ENCODE assay signal across 15 cellular contexts in genomic region chr2:106868199-106868598, GRCh38. TPM values are rescaled to one million over a fixed set of nuclear protein-coding genes. Genes with fewer than 3 reads are reported as not detected.
DNase-seq lines count a peak whose midpoint lies in the region; ATAC-seq, FAIRE-seq and TF ChIP-seq lines count a peak whose summit lies in the region.
"Had no signal": no experiment of that assay in that cellular context is flagged by ENCODE, and none has a peak within 500 bp of the region (broad histone marks: within the 10 kb centered on the region; RNA-seq: fewer than 3 reads in every experiment).

No MANE protein-coding gene starts in this region.

- H2BK5ac ChIP-seq in mesendoderm (ENCODE audit: low read length), result no peak overlapping the region

- H3K4ac ChIP-seq in mesendoderm (ENCODE audit: low read depth, low read length), result no peak overlapping the region

- H3K23ac ChIP-seq in mesendoderm (ENCODE audit: low read length), result no peak overlapping the region

- no peak overlapping the region for H4K8ac ChIP-seq in mesendoderm (ENCODE audit: low read depth, low read length)

- H3K4me3 ChIP-seq in astrocyte of the cerebellum (ENCODE audit: low read depth, low read length) (no peak overlapping the region), mesendoderm (ENCODE audit: low read length) (no peak overlapping the region)
- H3K4me3 ChIP-seq: mucosa of descending colon, upper lobe of right lung had no signal

- DNase-seq in D721Med (ENCODE audit: insufficient read length, low spot score), result no peak
- peak; percentile 13 for DNase-seq in HuH-7 (ENCODE audit: low spot score)
- DNase-seq in astrocyte of the cerebellum (ENCODE audit: low read depth), result no peak
- peak; percentile 61 for DNase-seq in mesendoderm
- DNase-seq in NCI-H2107 (lab: John Stamatoyannopoulos, UW), result no peak
- DNase-seq in NCI-H2227 treated with DMSO at 0.1 percent for 48 hours (lab: John Stamatoyannopoulos, UW), result no peak
- DNase-seq in omental fat pad (ENCODE audit: low spot score), result no peak
- DNase-seq: activated CD4-positive, alpha-beta memory T cell treated with anti-CD3 and anti-CD28 coated beads for 36 hours; activated naive CD4-positive, alpha-beta T cell treated with Interleukin-2 at 50 U/mL for 16 hours; effector CD4-positive, alpha-beta T cell; NCI-H1048; SW 1271; upper lobe of right lung had no signal

- TF ChIP-seq CTCF in D721Med (IDR thresholded peaks at IDR 0.05; ENCODE audit: insufficient read depth, missing control alignments) (peak; percentile 54), astrocyte of the cerebellum (IDR thresholded peaks at IDR 0.05; ENCODE audit: low read depth, low read length, missing control alignments) (peak; percentile 45), omental fat pad (IDR thresholded peaks at IDR 0.05) (no peak)

- no peak for FAIRE-seq in D721Med (lab: Jason Lieb, UNC)

- no peak overlapping the region for H2BK15ac ChIP-seq in mesendoderm (replicated peaks; ENCODE audit: low read depth)

- no peaks in the 10 kb centered on the region for H3K4me1 ChIP-seq in mesendoderm (ENCODE audit: control insufficient read depth, low read depth, low read length)
- H3K4me1 ChIP-seq: upper lobe of right lung had no signal

- H3K36me3 ChIP-seq in mesendoderm (ENCODE audit: control insufficient read depth, insufficient read depth, low read length), result no peaks in the 10 kb centered on the region
- H3K36me3 ChIP-seq: upper lobe of right lung had no signal

- H4K5ac ChIP-seq in mesendoderm (ENCODE audit: low read length), result no peak overlapping the region

- H2AK5ac ChIP-seq in mesendoderm (ENCODE audit: low read length), result no peak overlapping the region

- no peak overlapping the region for H3K9ac ChIP-seq in mesendoderm (ENCODE audit: low read length)

- in situ Hi-C loops in astrocyte of the cerebellum (cut with HindIII; ENCODE audit: low sequenced_read_pairs), result no loop called here

- no peak for ATAC-seq in HG03442 (IDR thresholded peaks at IDR 0.05; ENCODE audit: unreplicated experiment)
- no peak for ATAC-seq in omental fat pad (ENCODE audit: low FRiP score)
- ATAC-seq: mucosa of descending colon, upper lobe of right lung had no signal

- no peak overlapping the region for H3K56ac ChIP-seq in mesendoderm (ENCODE audit: low read length)

- H3K79me2 ChIP-seq in mesendoderm (ENCODE audit: control insufficient read depth, insufficient read depth, low read length), result no peaks in the 10 kb centered on the region

- H3K18ac ChIP-seq in mesendoderm (ENCODE audit: low read length), result no peak overlapping the region

- no CpG with 5 or more reads among the region's 8 CpGs for WGBS in mesendoderm (ENCODE audit: extremely low coverage, insufficient coverage, low lambda C conversion rate)

- no peak overlapping the region for H3K27ac ChIP-seq in mesendoderm (ENCODE audit: low read depth, low read length)
- H3K27ac ChIP-seq: upper lobe of right lung had no signal

- H2BK120ac ChIP-seq in mesendoderm (ENCODE audit: low read depth, low read length), result no peak overlapping the region

- no peaks in the 10 kb centered on the region for H3K27me3 ChIP-seq in mesendoderm (ENCODE audit: insufficient read depth, low read length, poor library complexity)
- H3K27me3 ChIP-seq: upper lobe of right lung had no signal

- H3K79me1 ChIP-seq in mesendoderm (ENCODE audit: low read length), result no peaks in the 10 kb centered on the region

- H3K4me2 ChIP-seq in mesendoderm (ENCODE audit: low read length), result no peak overlapping the region

RNA-seq across cellular contexts. Expression of gene ST6GAL2, which starts 17.8 kb away (rescaled TPM):
- polyA plus RNA-seq in mesendoderm (2013, experiment 1 of 2), result 2.9 TPM
- 3.8 TPM for polyA plus RNA-seq in mesendoderm (2013, experiment 2 of 2)
- 1 to 10 TPM in 1 of 4 donors, under 1 TPM in 3; 0.13 to 1.7 (median 0.57) TPM for total RNA-seq in omental fat pad
- total RNA-seq: activated CD4-positive, alpha-beta memory T cell treated with anti-CD3 and anti-CD28 coated beads for 36 hours had no signal

Comparison
In these comparisons a context has a peak if more than half of its experiments do, and no peak if none do; other contexts are left out.
1. DNase-seq: peak in HuH-7 (single experiment) and mesendoderm (single experiment); none in D721Med (single experiment), astrocyte of the cerebellum (single experiment), NCI-H2107 (single experiment), NCI-H2227 treated with DMSO at 0.1 percent for 48 hours (single experiment) and omental fat pad (single experiment).
2. CTCF ChIP-seq: peak in D721Med (single experiment) and astrocyte of the cerebellum (single experiment); none in omental fat pad (0 of 3).